8 cellular contexts compared by ENCODE assay signal in the genomic region with DNA sequence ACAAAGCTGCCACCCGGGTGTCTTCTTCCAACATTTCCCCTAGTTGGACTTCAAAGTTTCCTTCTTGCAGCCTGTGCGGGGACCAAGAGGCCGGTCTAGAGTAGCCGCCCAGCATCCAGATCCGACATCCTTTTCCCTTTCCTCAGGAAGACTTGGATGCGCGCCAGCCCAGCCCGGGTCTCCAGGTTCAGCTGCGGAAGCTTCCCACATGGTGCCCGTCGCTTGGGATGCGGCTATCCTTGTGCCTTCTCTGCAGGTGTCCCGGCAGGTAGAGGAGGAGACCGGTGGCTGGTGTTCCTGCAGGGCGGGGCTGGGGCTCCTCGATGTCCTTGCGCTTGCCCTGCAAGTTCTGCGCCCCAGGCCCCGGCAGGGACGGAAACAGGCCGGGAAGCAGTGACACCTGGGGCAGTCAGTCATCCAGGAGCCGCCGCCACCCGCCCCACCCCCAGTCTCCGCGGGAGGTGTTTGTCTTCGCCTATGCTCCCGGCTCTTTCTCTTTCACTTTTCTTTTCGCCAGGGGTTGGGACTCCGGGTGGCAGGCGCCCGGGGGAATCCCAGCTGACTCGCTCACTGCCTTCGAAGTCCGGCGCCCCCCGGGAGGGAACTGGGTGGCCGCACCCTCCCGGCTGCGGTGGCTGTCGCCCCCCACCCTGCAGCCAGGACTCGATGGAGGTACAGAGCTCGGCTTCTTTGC. TPM values are rescaled to one million over a fixed set of nuclear protein-coding genes. Genes with fewer than 3 reads are reported as not detected.
DNase-seq lines count a peak whose midpoint lies in the region; ATAC-seq, FAIRE-seq and TF ChIP-seq lines count a peak whose summit lies in the region.

A gene with protein sequence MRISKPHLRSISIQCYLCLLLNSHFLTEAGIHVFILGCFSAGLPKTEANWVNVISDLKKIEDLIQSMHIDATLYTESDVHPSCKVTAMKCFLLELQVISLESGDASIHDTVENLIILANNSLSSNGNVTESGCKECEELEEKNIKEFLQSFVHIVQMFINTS (plus strand): TSS at position 507 of the 694 bp plus-strand sequence. CDS start 82,882 bp downstream, outside the sequence.

- intact Hi-C loops in Caco-2 (cut with micrococcal nuclease; ENCODE audit: unreplicated experiment) = no loop called here
- intact Hi-C loops in kidney (cut with DNase I) = no loop called here

- BruUV-seq in Caco-2 (replicated peaks; lab: Mats Ljungman, UMichigan) = no TSS peak

- DNase-seq in Caco-2 = peak; percentile 49 to 70
- DNase-seq in bronchial epithelial cell (ENCODE audit: low read depth) = peak; percentile 29
- DNase-seq in kidney = peak; percentile 92
- DNase-seq in stimulated activated CD4-positive, alpha-beta T cell treated with anti-CD3 and anti-CD28 coated beads, Interleukin-1b, Interleukin-23, amount 100 ng/mL, for 1 hour (ENCODE audit: low read depth in 2 of 2) = peak; percentile 19 to 56
- DNase-seq in NOMO-1 (lab: John Stamatoyannopoulos, UW; ENCODE audit: unreplicated experiment in 2 of 2) = no peak

- H3K36me3 ChIP-seq in Caco-2 (ENCODE audit: control insufficient read depth, insufficient read depth, low read length) (no peaks in the 10 kb centered on the region), bronchial epithelial cell (ENCODE audit: control insufficient read depth, insufficient read depth, low read length) (no peaks in the 10 kb centered on the region), kidney (ENCODE audit: control insufficient read depth in 1 of 2, insufficient read depth in 2 of 2, low read length in 2 of 2) (no peaks in the 10 kb centered on the region)

- POLR2A ChIA-PET in Caco-2 (lab: Charles Lee) = no interaction called here

- CTCF ChIA-PET in Caco-2 (lab: Charles Lee) = no interaction called here

- H3K4me3 Mint-ChIP-seq in Caco-2 (ENCODE audit: unreplicated experiment) = peak within 1 kb of the TSS; percentile 75

- H3K9me3 ChIP-seq in Caco-2 (no peaks in the 10 kb centered on the region), kidney (ENCODE audit: control insufficient read depth in 1 of 2, low read length in 2 of 2) (no peaks in the 10 kb centered on the region)

- H3K4me1 ChIP-seq in Caco-2 (no peaks in the 10 kb centered on the region), kidney (ENCODE audit: control insufficient read depth in 1 of 2, insufficient read depth in 1 of 2, low read depth in 1 of 2, low read length in 2 of 2) (peaks cover 0 to 3% of the 10 kb centered on the region in 2 donors)

- H3K27me3 ChIP-seq in Caco-2 (replicated peaks; ENCODE audit: control insufficient read depth, insufficient read depth, low read length) (peaks cover 2% of the 10 kb centered on the region), bronchial epithelial cell (ENCODE audit: control insufficient read depth, insufficient read depth, low read length) (no peaks in the 10 kb centered on the region)

- no peaks in the 10 kb centered on the region for H3K4me1 Mint-ChIP-seq in Caco-2 (ENCODE audit: low read depth, unreplicated experiment)

- peaks cover 15% of the 10 kb centered on the region for H3K27me3 Mint-ChIP-seq in Caco-2 (ENCODE audit: insufficient read depth, unreplicated experiment)

- TF ChIP-seq CTCF in Caco-2 (IDR thresholded peaks at IDR 0.05; ENCODE audit: insufficient read depth in 1 of 2, low read depth in 1 of 2, low read length in 1 of 2, severe bottlenecking in 1 of 2, unreplicated experiment in 1 of 2) (no peak), VCaP (conservative IDR thresholded peaks at IDR 0.05) (no peak), bronchial epithelial cell (IDR thresholded peaks at IDR 0.05; ENCODE audit: insufficient read depth, low read length, severe bottlenecking) (no peak), kidney (IDR thresholded peaks at IDR 0.05; ENCODE audit: borderline replicate concordance, extremely low read depth, insufficient read depth) (no peak)

- H3K9ac ChIP-seq in kidney (ENCODE audit: low read length in 2 of 2) = peak within 1 kb of the TSS; percentile 81 to 82

- H3K4me3 ChIP-seq in Caco-2 (ENCODE audit: low read depth, low read length) (peak within 1 kb of the TSS; percentile 44), bronchial epithelial cell (ENCODE audit: low read depth, low read length) (peak within 1 kb of the TSS; percentile 85), kidney (ENCODE audit: low read length in 2 of 2) (peak within 1 kb of the TSS; percentile 86 to 95)

- no peaks in the 10 kb centered on the region for H3K9me3 Mint-ChIP-seq in Caco-2 (ENCODE audit: unreplicated experiment)

- peak; percentile 60 for ATAC-seq in GM19467 (IDR thresholded peaks at IDR 0.05; ENCODE audit: unreplicated experiment)
- peak; percentile 36 for ATAC-seq in HG03565 (IDR thresholded peaks at IDR 0.05; ENCODE audit: unreplicated experiment)

- no peaks in the 10 kb centered on the region for H3K36me3 Mint-ChIP-seq in Caco-2 (ENCODE audit: insufficient read depth, unreplicated experiment)

- FAIRE-seq in bronchial epithelial cell (lab: Jason Lieb, UNC) (no peak), kidney (lab: Jason Lieb, UNC) (no peak)

- no peak within 1 kb of the TSS for H3K27ac Mint-ChIP-seq in Caco-2 (ENCODE audit: unreplicated experiment)

- H3K27ac ChIP-seq in VCaP = peak within 1 kb of the TSS; percentile 51; the same call in 1 of the 2 replicates
- H3K27ac ChIP-seq in kidney (ENCODE audit: low read depth in 2 of 2, low read length in 2 of 2) = peak within 1 kb of the TSS; percentile 59 to 76

RNA-seq across cellular contexts. Expression of the gene that starts here (rescaled TPM):
- total RNA-seq in Caco-2 (2022) (0.37 TPM in 1 of 2 replicates, not detected in the other), bronchial epithelial cell (0.26 and 0.53 TPM in 2 replicates), kidney (6.4 TPM)
- polyA plus RNA-seq in kidney (ENCODE audit: insufficient read depth, low read depth, low replicate concordance) = 4.8 TPM

Comparison
In these comparisons a context has a peak if more than half of its experiments do, and no peak if none do; other contexts are left out.
1. Peak in DNase-seq and H3K4me3 ChIP-seq in Caco-2; RNA of the gene not detected or under 1 TPM.
2. Peak in DNase-seq and H3K4me3 ChIP-seq in bronchial epithelial cell; RNA of the gene not detected or under 1 TPM.
3. DNase-seq: peak in kidney (single experiment) and stimulated activated CD4-positive, alpha-beta T cell treated with anti-CD3 and anti-CD28 coated beads, Interleukin-1b, Interleukin-23, amount 100 ng/mL, for 1 hour (2 of 2); none in NOMO-1 (0 of 2).
4. Peak in every context shown above with its lines, with median percentiles within 50 percentile points of each other: H3K4me3 ChIP-seq.